In genomic region chr18:74806700-74807416, GRCh38 we compare ENCODE assay signal across 1 cellular context.
TF ChIP-seq lines count a peak whose summit lies in the region.

No MANE protein-coding gene starts in this region.

TF ChIP-seq in GM12878, 131 proteins besides CTCF, POLR2A, EP300 and RAD21 (continued from another document and continues in another):
- TF ChIP-seq MYC (IDR thresholded peaks at IDR 0.05; ENCODE audit: insufficient read depth, insufficient read length, insufficient replicate concordance, low read length, severe bottlenecking) (no peak), NFIC (IDR thresholded peaks at IDR 0.05; ENCODE audit: low read depth, low read length) (peak; percentile 70), MTA2 (IDR thresholded peaks at IDR 0.05; ENCODE audit: low read depth) (peak; percentile 73), STAT3 (IDR thresholded peaks at IDR 0.05; ENCODE audit: low read depth, low read length) (no peak), HDAC6 (IDR thresholded peaks at IDR 0.05; ENCODE audit: unreplicated experiment) (no peak), ZNF592 (IDR thresholded peaks at IDR 0.05) (no peak), JUNB (IDR thresholded peaks at IDR 0.05) (peak; percentile 81), PBX3 (IDR thresholded peaks at IDR 0.05; ENCODE audit: insufficient replicate concordance, low read depth, low read length) (peak; percentile 20), HSF1 (IDR thresholded peaks at IDR 0.05; ENCODE audit: low read depth, low read length) (no peak), KDM1A (IDR thresholded peaks at IDR 0.05; ENCODE audit: borderline replicate concordance) (no peak), ZNF622 (IDR thresholded peaks at IDR 0.05) (no peak), GABPA (IDR thresholded peaks at IDR 0.05; ENCODE audit: low read depth) (peak; percentile 55; the same call in 1 of the 2 replicates), DPF2 (IDR thresholded peaks at IDR 0.05) (peak; percentile 92), ATF3 (IDR thresholded peaks at IDR 0.05; ENCODE audit: borderline replicate concordance, extremely low read depth, low read depth, low read length) (no peak), GATAD2B (conservative IDR thresholded peaks at IDR 0.05; ENCODE audit: low read depth) (no peak; the same call in 1 of the 2 replicates), ZNF217 (IDR thresholded peaks at IDR 0.05) (0 out of 2 replicates have a peak, but pooled peaks have one; percentile 25), PAX8 (IDR thresholded peaks at IDR 0.05) (no peak), SREBF1 (IDR thresholded peaks at IDR 0.05; ENCODE audit: low read length) (no peak), PML (IDR thresholded peaks at IDR 0.05; ENCODE audit: low read length) (no peak), USF2 (IDR thresholded peaks at IDR 0.05; ENCODE audit: borderline replicate concordance, low read depth, low read length) (no peak), LARP7 (IDR thresholded peaks at IDR 0.05) (no peak), IRF5 (IDR thresholded peaks at IDR 0.05; ENCODE audit: borderline replicate concordance) (no peak), ASH2L (IDR thresholded peaks at IDR 0.05; ENCODE audit: borderline replicate concordance, low read depth) (no peak), E2F8 (IDR thresholded peaks at IDR 0.05; ENCODE audit: low read depth, partially characterized antibody) (no peak), KLF5 (IDR thresholded peaks at IDR 0.05; ENCODE audit: partially characterized antibody) (no peak), RB1 (IDR thresholded peaks at IDR 0.05; ENCODE audit: borderline replicate concordance) (0 out of 2 replicates have a peak, but pooled peaks have one; percentile 21), NR2C2 (IDR thresholded peaks at IDR 0.05; ENCODE audit: borderline replicate concordance, control insufficient read depth, insufficient read length, low read depth) (no peak), SMAD5 (IDR thresholded peaks at IDR 0.05; ENCODE audit: low read depth) (no peak), CBX3 (IDR thresholded peaks at IDR 0.05; ENCODE audit: borderline replicate concordance, low read depth) (no peak), RCOR1 (conservative IDR thresholded peaks at IDR 0.05; ENCODE audit: low read depth, low read length) (no peak), RBBP5 (conservative IDR thresholded peaks at IDR 0.05) (no peak), RAD51 (IDR thresholded peaks at IDR 0.05) (no peak), CEBPB (IDR thresholded peaks at IDR 0.05; ENCODE audit: borderline replicate concordance in 1 of 2, low read depth in 2 of 2, low read length in 2 of 2) (no peak), JUND (IDR thresholded peaks at IDR 0.05; ENCODE audit: low read depth, low read length) (0 out of 2 replicates have a peak, but pooled peaks have one; percentile 62), EGR1 (IDR thresholded peaks at IDR 0.05; ENCODE audit: borderline replicate concordance in 1 of 2, low read depth in 2 of 2, low read length in 2 of 2) (no peak), ZBTB11 (CRISPR knock-in tag; IDR thresholded peaks at IDR 0.05) (peak; percentile 83), SP1 (IDR thresholded peaks at IDR 0.05; ENCODE audit: low read depth, low read length) (peak; percentile 31), MAX (IDR thresholded peaks at IDR 0.05; ENCODE audit: low read depth, low read length) (no peak), STAT1 (conservative IDR thresholded peaks at IDR 0.05) (no peak), CHD1 (IDR thresholded peaks at IDR 0.05; ENCODE audit: low read depth, low read length) (no peak), ZNF24 (IDR thresholded peaks at IDR 0.05) (0 out of 2 replicates have a peak, but pooled peaks have one; percentile 22), CHD2 (IDR thresholded peaks at IDR 0.05; ENCODE audit: borderline replicate concordance, low read depth, low read length) (0 out of 2 replicates have a peak, but pooled peaks have one; percentile 20), IRF3 (IDR thresholded peaks at IDR 0.05) (no peak), E4F1 (IDR thresholded peaks at IDR 0.05; ENCODE audit: borderline replicate concordance, partially characterized antibody) (no peak)
